In genomic region chr1:169122976-169123375, GRCh38 we compare ENCODE assay signal across 15 cellular contexts. TPM values are rescaled to one million over a fixed set of nuclear protein-coding genes. Genes with fewer than 3 reads are reported as not detected.
DNase-seq lines count a peak whose midpoint lies in the region; ATAC-seq, FAIRE-seq and TF ChIP-seq lines count a peak whose summit lies in the region.
"Had no signal": no experiment of that assay in that cellular context is flagged by ENCODE, and none has a peak within 500 bp of the region (broad histone marks: within the 10 kb centered on the region; RNA-seq: fewer than 3 reads in every experiment).

No MANE protein-coding gene starts in this region.

- H3K4me2 ChIP-seq in GM23338, result no peak overlapping the region

- peaks cover 6% of the 10 kb centered on the region; the same call in 1 of the 2 replicates for H4K20me1 ChIP-seq in GM23338 (replicated peaks; ENCODE audit: insufficient read depth)

- no peaks in the 10 kb centered on the region for H3F3A ChIP-seq in GM23338 (replicated peaks; ENCODE audit: low read depth)

- peak overlapping the region; percentile 13; the same call in 1 of the 2 replicates for H3K27ac Mint-ChIP-seq in GM23338
- no peak overlapping the region for H3K27ac Mint-ChIP-seq in stimulated activated memory B cell treated with anti-CD40 and anti-IgM and Interleukin-4, amounts not matched to agents 10 μg/mL and 1 μg/mL and 100 μg/mL, for 72 hours
- H3K27ac Mint-ChIP-seq: CD4-positive, alpha-beta T cell had no signal

- no peaks in the 10 kb centered on the region for H3K27me3 Mint-ChIP-seq in GM23338 (ENCODE audit: insufficient read depth, low read depth, poor library complexity)
- H3K27me3 Mint-ChIP-seq in stimulated activated memory B cell treated with anti-CD40 and anti-IgM and Interleukin-4, amounts not matched to agents 10 μg/mL and 1 μg/mL and 100 μg/mL, for 72 hours, result peaks cover 18% of the 10 kb centered on the region
- H3K27me3 Mint-ChIP-seq: CD4-positive, alpha-beta T cell had no signal

- no peaks in the 10 kb centered on the region for H3K9me3 Mint-ChIP-seq in GM23338
- H3K9me3 Mint-ChIP-seq in stimulated activated memory B cell treated with anti-CD40 and anti-IgM and Interleukin-4, amounts not matched to agents 10 μg/mL and 1 μg/mL and 100 μg/mL, for 72 hours, result no peaks in the 10 kb centered on the region
- H3K9me3 Mint-ChIP-seq: CD4-positive, alpha-beta T cell had no signal

- ATAC-seq in GM18907 (IDR thresholded peaks at IDR 0.05; ENCODE audit: unreplicated experiment) (peak; percentile 60), GM23338 (no peak), HG03565 (IDR thresholded peaks at IDR 0.05; ENCODE audit: unreplicated experiment) (peak; percentile 74)
- peak; percentile 85 for ATAC-seq in stimulated activated memory B cell treated with anti-CD40 and anti-IgM and Interleukin-4, amounts not matched to agents 10 μg/mL and 1 μg/mL and 100 μg/mL, for 72 hours

- H3K36me3 Mint-ChIP-seq in GM23338 (ENCODE audit: low read depth), result peaks cover 49% of the 10 kb centered on the region
- H3K36me3 Mint-ChIP-seq in stimulated activated memory B cell treated with anti-CD40 and anti-IgM and Interleukin-4, amounts not matched to agents 10 μg/mL and 1 μg/mL and 100 μg/mL, for 72 hours, result no peaks in the 10 kb centered on the region

- no peak for DNase-seq in GM23338 (ENCODE audit: low spot score)
- DNase-seq in small intestine, result no peak
- no peak for DNase-seq in NCI-H1105 (lab: John Stamatoyannopoulos, UW)
- no peak for DNase-seq in DMS153 treated with DMSO at 0.1 percent for 48 hours (lab: John Stamatoyannopoulos, UW; ENCODE audit: unreplicated experiment)
- DNase-seq in OCI-M2 (lab: John Stamatoyannopoulos, UW; ENCODE audit: unreplicated experiment), result no peak
- DNase-seq: activated T-cell treated with anti-CD3 and anti-CD28 coated beads, Interleukin-2, amount 50 U/mL, for 1 hour; CD4-positive, alpha-beta T cell; GF-D8; mammary epithelial cell; occipital lobe; OCI-M1 had no signal

- H3K36me3 ChIP-seq in GM23338 (ENCODE audit: insufficient read depth) (peaks cover 33% of the 10 kb centered on the region), small intestine (ENCODE audit: control insufficient read depth in 2 of 2, insufficient read depth in 2 of 2, low read length in 2 of 2) (peaks cover 8 to 26% of the 10 kb centered on the region in 2 donors)

- H3K27ac ChIP-seq in GM23338 (ENCODE audit: low read depth), result no peak overlapping the region
- no peak overlapping the region for H3K27ac ChIP-seq in small intestine (ENCODE audit: low read depth in 1 of 2, low read length in 1 of 2)
- H3K27ac ChIP-seq: thoracic aorta had no signal

- H3K79me2 ChIP-seq in GM23338 (replicated peaks; ENCODE audit: insufficient read depth), result peaks cover 55% of the 10 kb centered on the region

- H3K4me1 ChIP-seq in GM23338 (ENCODE audit: insufficient read depth) (no peaks in the 10 kb centered on the region), small intestine (ENCODE audit: control insufficient read depth in 2 of 2, insufficient read depth in 1 of 2, low read depth in 1 of 2, low read length in 1 of 2) (peaks cover 2 to 3% of the 10 kb centered on the region in 2 donors)

- no peak for FAIRE-seq in small intestine (lab: Jason Lieb, UNC)

- H3K4me3 ChIP-seq in GM23338 (no peak overlapping the region), small intestine (ENCODE audit: low read depth in 1 of 2, low read length in 2 of 2) (no peak overlapping the region)
- H3K4me3 ChIP-seq: thoracic aorta had no signal

- H3K27me3 ChIP-seq in GM23338 (ENCODE audit: insufficient read depth) (no peaks in the 10 kb centered on the region), small intestine (ENCODE audit: control insufficient read depth in 2 of 2, insufficient read depth in 2 of 2, low read length in 2 of 2) (no peaks in the 10 kb centered on the region)

- TF ChIP-seq CTCF in GM23338 (conservative IDR thresholded peaks at IDR 0.05; ENCODE audit: low read depth in 2 of 2), result no peak

- H3K4me1 Mint-ChIP-seq in GM23338, result peaks cover 6% of the 10 kb centered on the region; the same call in 2 of the 3 replicates
- peaks cover 14% of the 10 kb centered on the region for H3K4me1 Mint-ChIP-seq in stimulated activated memory B cell treated with anti-CD40 and anti-IgM and Interleukin-4, amounts not matched to agents 10 μg/mL and 1 μg/mL and 100 μg/mL, for 72 hours

- no peak overlapping the region for H2AFZ ChIP-seq in GM23338

- H3K9me2 ChIP-seq in GM23338 (ENCODE audit: insufficient read depth), result no peaks in the 10 kb centered on the region

- WGBS in small intestine, 3 donors, result 32 to 56% (median 49%) methylated on average over 6 of the region's 6 CpGs

- H3K4me3 Mint-ChIP-seq in GM23338, result no peak overlapping the region
- H3K4me3 Mint-ChIP-seq in stimulated activated memory B cell treated with anti-CD40 and anti-IgM and Interleukin-4, amounts not matched to agents 10 μg/mL and 1 μg/mL and 100 μg/mL, for 72 hours, result no peak overlapping the region
- H3K4me3 Mint-ChIP-seq: CD4-positive, alpha-beta T cell had no signal

- no peaks in the 10 kb centered on the region for H3K9me3 ChIP-seq in small intestine (ENCODE audit: control insufficient read depth, low read depth)
- H3K9me3 ChIP-seq: thoracic aorta had no signal

TF ChIP-seq in GM23338, 12 proteins besides CTCF, POLR2A, EP300 and RAD21:
- TF ChIP-seq ZNF331 (CRISPR knock-in tag; IDR thresholded peaks at IDR 0.05; ENCODE audit: low read depth) (no peak), NANOG (IDR thresholded peaks at IDR 0.05; ENCODE audit: borderline replicate concordance) (no peak)

RNA-seq across cellular contexts. Expression of gene ATP1B1, which starts 16.5 kb away (rescaled TPM):
- 48.9 and 51.0 TPM in 2 replicates for total RNA-seq in GM23338 (2014; rRNA removed; shearing (Covaris generic))
- polyA plus RNA-seq in GM23338 (2016; fragmentation: Nextera tagmentation; extraction: Ambion mirVana), result 69.2 and 73.4 TPM in 2 replicates
- 100 to 1,000 TPM; 216 to 240 (median 238) TPM for polyA plus RNA-seq in small intestine
